ENCODE assay signal across 1 cellular context in genomic region chr3:36444909-36445308, GRCh38.
TF ChIP-seq lines count a peak whose summit lies in the region.

No MANE protein-coding gene starts in this region.

TF ChIP-seq in SK-N-SH treated with all-trans-retinoic acid at 6 μM for 48 hours, 23 proteins besides CTCF, POLR2A, EP300 and RAD21 (continued from another document):
- TF ChIP-seq POU6F1 (CRISPR knock-in tag; IDR thresholded peaks at IDR 0.05; ENCODE audit: borderline replicate concordance, low read depth) (no peak), ISL1 (CRISPR knock-in tag; IDR thresholded peaks at IDR 0.05) (no peak)
